ENCODE assay signal across 11 cellular contexts in the genomic region with DNA sequence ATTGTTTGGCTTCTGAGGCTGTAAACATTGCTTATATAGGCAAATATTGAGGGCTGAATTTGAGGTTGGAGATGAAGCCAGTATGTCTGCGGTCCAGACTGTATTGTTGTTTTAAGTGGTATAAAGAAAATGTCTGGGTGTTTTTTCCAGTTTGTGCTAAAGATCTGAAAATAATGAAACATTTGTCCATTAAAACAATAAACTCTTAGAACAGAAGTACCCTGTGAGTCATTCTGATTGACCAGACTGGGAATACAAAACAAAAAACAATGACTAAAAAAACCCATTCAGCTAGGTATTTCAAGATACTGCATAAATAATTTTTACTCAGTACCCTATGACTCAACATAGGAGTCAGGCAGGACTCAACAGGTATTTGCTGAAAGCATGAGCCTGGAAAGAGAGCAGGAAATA. TPM values are rescaled to one million over a fixed set of nuclear protein-coding genes. Genes with fewer than 3 reads are reported as not detected.
A peak's percentile ranks its signal among the peaks of the same experiment; 100 is the strongest.
DNase-seq lines count a peak whose midpoint lies in the region; ATAC-seq and TF ChIP-seq lines count a peak whose summit lies in the region.
"Had no signal": no experiment of that assay in that cellular context is flagged by ENCODE, and none has a peak within 500 bp of the region (broad histone marks: within the 10 kb centered on the region; RNA-seq: fewer than 3 reads in every experiment).

No MANE protein-coding gene starts in this region.

- in situ Hi-C loops in IMR-90 (cut with MboI; ENCODE audit: low sequenced_read_pairs): no loop called here

- peak; percentile 13 for DNase-seq in GM12865 (ENCODE audit: low read depth)
- DNase-seq in IMR-90: peak; percentile 63
- DNase-seq in choroid plexus epithelial cell (ENCODE audit: low read depth): peak; percentile 58
- DNase-seq in myocyte (ENCODE audit: low read depth): peak; percentile 9
- DNase-seq in NCI-H2029 treated with DMSO at 0.1 percent for 48 hours (lab: John Stamatoyannopoulos, UW): no peak
- no peak for DNase-seq in epidermal melanocyte (ENCODE audit: insufficient read length, low spot score)
- DNase-seq in retina: no peak
- DNase-seq: activated CD4-positive, alpha-beta memory T cell treated with anti-CD3 and anti-CD28 coated beads for 36 hours; NCI-H226 had no signal

- H3K27me3 ChIP-seq in IMR-90 (ENCODE audit: control insufficient read depth, insufficient read depth, low read length): no peaks in the 10 kb centered on the region

- H3K4me1 ChIP-seq in IMR-90 (ENCODE audit: control insufficient read depth, insufficient read depth, low read length): no peaks in the 10 kb centered on the region

- no CpG with 5 or more reads among the region's 1 CpG for WGBS in IMR-90 (ENCODE audit: extremely low coverage in 2 of 2, insufficient read length in 1 of 2), 2 experiments

- no peak overlapping the region for H3K4ac ChIP-seq in IMR-90 (ENCODE audit: low read depth, low read length)

- no peak overlapping the region; the same call in 1 of the 2 replicates for H3K4me2 ChIP-seq in IMR-90 (ENCODE audit: low read depth, low read length)

- no peaks in the 10 kb centered on the region for H3K9me3 ChIP-seq in IMR-90 (ENCODE audit: control insufficient read depth, insufficient read depth, low read length)

- no peak overlapping the region for H2BK5ac ChIP-seq in IMR-90 (ENCODE audit: low read depth, low read length, poor library complexity, severe bottlenecking)

- no peak overlapping the region for H3K14ac ChIP-seq in IMR-90 (replicated peaks; ENCODE audit: low read depth, low read length)

- H3K9me1 ChIP-seq in IMR-90 (ENCODE audit: insufficient read depth, low read length): no peaks in the 10 kb centered on the region

- no peak for TF ChIP-seq RAD21 in IMR-90 (IDR thresholded peaks at IDR 0.05; ENCODE audit: low read length)

- no peak overlapping the region for H4K5ac ChIP-seq in IMR-90 (ENCODE audit: low read depth, low read length)

- intact Hi-C loops in IMR-90 (cut with micrococcal nuclease): loop anchor here (10.0 kb wide), 1 partner anchor 1060 kb away; no protein-coding TSS in a partner anchor

- H4K20me1 ChIP-seq in IMR-90 (ENCODE audit: insufficient read depth, low read length): no peaks in the 10 kb centered on the region

- POLR2A ChIA-PET in IMR-90 (lab: Charles Lee; ENCODE audit: unreplicated experiment): no interaction called here

- H2BK20ac ChIP-seq in IMR-90 (ENCODE audit: low read depth, low read length): no peak overlapping the region

- no peak overlapping the region for H2AK5ac ChIP-seq in IMR-90 (ENCODE audit: low read depth, low read length)

- dilution Hi-C loops in IMR-90 (cut with HindIII; ENCODE audit: low sequenced_read_pairs, unreplicated experiment): no loop called here

- no peak overlapping the region for H3K9ac ChIP-seq in IMR-90 (ENCODE audit: low read depth, low read length)

- no peak overlapping the region for H3K4me3 ChIP-seq in GM12865 (ENCODE audit: low read depth, low read length)
- H3K4me3 ChIP-seq in IMR-90 (ENCODE audit: insufficient read depth, low read depth, low read length): no peak overlapping the region
- H3K4me3 ChIP-seq in choroid plexus epithelial cell (ENCODE audit: low read depth, low read length): no peak overlapping the region
- H3K4me3 ChIP-seq: SK-N-MC had no signal

- no peak for TF ChIP-seq POLR2A in IMR-90 (IDR thresholded peaks at IDR 0.05; ENCODE audit: low read depth, low read length)

- no peak overlapping the region for H3K56ac ChIP-seq in IMR-90 (ENCODE audit: extremely low read depth, insufficient read depth, low read length)

- H3K18ac ChIP-seq in IMR-90 (ENCODE audit: low read depth, low read length): no peak overlapping the region

- no peak overlapping the region for H2BK120ac ChIP-seq in IMR-90 (ENCODE audit: low read depth, low read length)

- BruUV-seq in IMR-90 (replicated peaks; lab: Mats Ljungman, UMichigan): no TSS peak

- H2BK15ac ChIP-seq in IMR-90 (ENCODE audit: low read depth, low read length): no peak overlapping the region

- no peak overlapping the region for H4K8ac ChIP-seq in IMR-90 (ENCODE audit: low read depth in 2 of 2, low read length in 2 of 2)

- no peak overlapping the region for H3K23ac ChIP-seq in IMR-90 (ENCODE audit: low read depth, low read length)

- ATAC-seq in IMR-90 (ENCODE audit: low read depth) (peak; percentile 29; the same call in 1 of the 2 replicates), HG03520 (IDR thresholded peaks at IDR 0.05; ENCODE audit: unreplicated experiment) (no peak)

- no peak overlapping the region for H3K27ac ChIP-seq in IMR-90 (ENCODE audit: insufficient read depth, low read length)
- H3K27ac ChIP-seq: SK-N-MC had no signal

- no peak for TF ChIP-seq CTCF in GM12865 (IDR thresholded peaks at IDR 0.05; ENCODE audit: insufficient read depth, low read depth, low read length, missing control alignments)
- TF ChIP-seq CTCF in IMR-90 (conservative IDR thresholded peaks at IDR 0.05; ENCODE audit: low read depth, low read length): no peak
- TF ChIP-seq CTCF in choroid plexus epithelial cell (conservative IDR thresholded peaks at IDR 0.05; ENCODE audit: low read depth, low read length): no peak

- no peaks in the 10 kb centered on the region for H3K79me1 ChIP-seq in IMR-90 (ENCODE audit: low read depth in 1 of 2, low read length in 2 of 2)

- H3K36me3 ChIP-seq in IMR-90 (ENCODE audit: control insufficient read depth, insufficient read depth, low read length): peaks cover 4% of the 10 kb centered on the region; the same call in 1 of the 2 replicates

- H4K91ac ChIP-seq in IMR-90 (ENCODE audit: insufficient read depth, low read depth, low read length): no peak overlapping the region

- no peak overlapping the region for H2AFZ ChIP-seq in IMR-90 (replicated peaks; ENCODE audit: low read length, poor library complexity)

- H2AK9ac ChIP-seq in IMR-90 (replicated peaks; ENCODE audit: low read depth, low read length, poor library complexity): no peak overlapping the region

- CTCF ChIA-PET in IMR-90 (lab: Yijun Ruan, JAX): no interaction called here

TF ChIP-seq in IMR-90, 13 proteins besides CTCF, POLR2A, EP300 and RAD21:
- TF ChIP-seq CHD1 (IDR thresholded peaks at IDR 0.05; ENCODE audit: low read depth, low read length) (no peak), FOS (IDR thresholded peaks at IDR 0.05; ENCODE audit: low read depth, low read length) (peak; percentile 36; the same call in 1 of the 2 replicates)

RNA-seq across cellular contexts. Expression of gene ALKBH8, which starts 20.4 kb away (rescaled TPM):
- total RNA-seq in IMR-90 (2012; rRNA removed): 6.6 and 12.5 TPM in 2 replicates
- polyA plus RNA-seq in IMR-90 (2012; rRNA removed): 2.4 and 3.0 TPM in 2 replicates
- 0.44 and 0.47 TPM in 2 replicates for polyA plus RNA-seq in IMR-90 (2012; cell fraction: cytosol; rRNA removed)
- polyA plus RNA-seq in IMR-90 (2012; cell fraction: nucleus; rRNA removed; ENCODE audit: low replicate concordance): 0.64 and 3.9 TPM in 2 replicates
- total RNA-seq in myocyte: 4.9 and 7.1 TPM in 2 replicates
- polyA plus RNA-seq in myocyte (2012): 4.2 TPM

RNA-seq across cellular contexts. Expression of gene ELMOD1, which starts 45.8 kb away (rescaled TPM):
- 0.18 and 0.28 TPM in 2 replicates for total RNA-seq in IMR-90 (2012; rRNA removed)
- polyA plus RNA-seq in IMR-90 (2012; rRNA removed): 0.22 and 0.29 TPM in 2 replicates
- polyA plus RNA-seq in IMR-90 (2012; cell fraction: cytosol; rRNA removed): 0.09 and 0.11 TPM in 2 replicates
- 0.09 and 0.61 TPM in 2 replicates for polyA plus RNA-seq in IMR-90 (2012; cell fraction: nucleus; rRNA removed; ENCODE audit: low replicate concordance)
- 3.5 and 9.3 TPM in 2 replicates for total RNA-seq in myocyte
- 4.1 TPM for polyA plus RNA-seq in myocyte (2012)

Comparison
In these comparisons a context has a peak if more than half of its experiments do, and no peak if none do; other contexts are left out.
1. DNase-seq: peak in GM12865 (single experiment), IMR-90 (single experiment), choroid plexus epithelial cell (single experiment) and myocyte (single experiment); none in NCI-H2029 treated with DMSO at 0.1 percent for 48 hours (single experiment), epidermal melanocyte (single experiment) and retina (single experiment).